ENCODE assay signal across 8 cellular contexts in genomic region chr3:36677331-36678007, GRCh38.
A peak's percentile ranks its signal among the peaks of the same experiment; 100 is the strongest.
DNase-seq lines count a peak whose midpoint lies in the region; ATAC-seq and TF ChIP-seq lines count a peak whose summit lies in the region.

No MANE protein-coding gene starts in this region.

- CTCF ChIA-PET in OCI-LY7 (lab: Charles Lee; ENCODE audit: unreplicated experiment): interaction anchor here (0.6 kb wide), 1 partner anchor 290 kb away, joined by 3 read pairs; no protein-coding TSS in a partner anchor

- H3K4me1 ChIP-seq in esophagus muscularis mucosa (no peaks in the 10 kb centered on the region), OCI-LY7 (ENCODE audit: insufficient read depth, low read length, poor library complexity, severe bottlenecking) (no peaks in the 10 kb centered on the region)

- H3K9me3 ChIP-seq in esophagus muscularis mucosa: peaks cover 0 to 41% (median 26%) of the 10 kb centered on the region in 4 donors
- H3K9me3 ChIP-seq in OCI-LY7 (ENCODE audit: low read length): peaks cover 37% of the 10 kb centered on the region

- ATAC-seq in GM19043 (IDR thresholded peaks at IDR 0.05; ENCODE audit: low read depth, unreplicated experiment): peak; percentile 77
- peak; percentile 69 for ATAC-seq in HG03139 (IDR thresholded peaks at IDR 0.05; ENCODE audit: unreplicated experiment)

- peak; percentile 79 for DNase-seq in A172 (ENCODE audit: low spot score)
- peak; percentile 88 for DNase-seq in astrocyte of the hippocampus (ENCODE audit: low read depth, low spot score)
- no peak for DNase-seq in NCI-H526 (lab: John Stamatoyannopoulos, UW)
- no peak for DNase-seq in esophagus muscularis mucosa (ENCODE audit: extremely low spot score)
- no peak for DNase-seq in OCI-LY7 (ENCODE audit: low spot score)
- DNase-seq in GM20000 (ENCODE audit: low spot score): no peak

- 82% methylated on average over 2 of the region's 2 CpGs for WGBS in esophagus muscularis mucosa

- H3K4me2 ChIP-seq in OCI-LY7 (ENCODE audit: low read length): no peak overlapping the region

- H3K27me3 ChIP-seq in esophagus muscularis mucosa: no peaks in the 10 kb centered on the region

- no peaks in the 10 kb centered on the region for H3K79me2 ChIP-seq in OCI-LY7 (ENCODE audit: insufficient read depth, low read depth, low read length)

- no peak for TF ChIP-seq POLR2A in esophagus muscularis mucosa (IDR thresholded peaks at IDR 0.05; ENCODE audit: low read depth)

- no TSS peak for BruUV-seq in OCI-LY7 (replicated peaks; lab: Mats Ljungman, UMichigan)

- POLR2A ChIA-PET in OCI-LY7 (lab: Charles Lee): interaction anchor here (0.6 to 0.9 kb wide), 4 partner anchors 16 to 707 kb away, joined by 3 to 5 read pairs (median 3); no protein-coding TSS in a partner anchor

- no peaks in the 10 kb centered on the region for H3K9me2 ChIP-seq in OCI-LY7 (ENCODE audit: insufficient read depth, low read length)

- H4K20me1 ChIP-seq in OCI-LY7 (ENCODE audit: insufficient read depth, low read length): no peaks in the 10 kb centered on the region

- no peak overlapping the region for H3K4me3 ChIP-seq in esophagus muscularis mucosa
- no peak overlapping the region for H3K4me3 ChIP-seq in OCI-LY7 (ENCODE audit: low read depth, low read length, poor library complexity, severe bottlenecking)

- no peaks in the 10 kb centered on the region for H3K36me3 ChIP-seq in esophagus muscularis mucosa
- no peaks in the 10 kb centered on the region for H3K36me3 ChIP-seq in OCI-LY7 (ENCODE audit: insufficient read depth, low read length)

- intact Hi-C loops in esophagus muscularis mucosa (cut with DNase I): no loop called here
- intact Hi-C loops in OCI-LY7 (cut with micrococcal nuclease; ENCODE audit: unreplicated experiment): no loop called here

- H2AFZ ChIP-seq in OCI-LY7 (ENCODE audit: low read length): no peak overlapping the region

- no peak for TF ChIP-seq CTCF in esophagus muscularis mucosa (IDR thresholded peaks at IDR 0.05)
- no peak for TF ChIP-seq CTCF in OCI-LY7 (conservative IDR thresholded peaks at IDR 0.05; ENCODE audit: low read length)
- TF ChIP-seq CTCF in GM20000 (IDR thresholded peaks at IDR 0.05; ENCODE audit: extremely low read depth, missing control alignments): no peak

- H3K27ac ChIP-seq in esophagus muscularis mucosa (replicated peaks in 1 of 4) (no peak overlapping the region), OCI-LY7 (ENCODE audit: low read depth, low read length, poor library complexity, severe bottlenecking) (no peak overlapping the region)

- TF ChIP-seq EP300 in esophagus muscularis mucosa (IDR thresholded peaks at IDR 0.05): no peak

Comparison
In these comparisons a context has a peak if more than half of its experiments do, and no peak if none do; other contexts are left out.
1. DNase-seq: peak in A172 (single experiment) and astrocyte of the hippocampus (single experiment); none in NCI-H526 (0 of 2), esophagus muscularis mucosa (single experiment), OCI-LY7 (single experiment) and GM20000 (single experiment).